In genomic region chr21:24456358-24456757, GRCh38 we compare ENCODE assay signal across 15 cellular contexts.
DNase-seq lines count a peak whose midpoint lies in the region; ATAC-seq and TF ChIP-seq lines count a peak whose summit lies in the region.
"Had no signal": no experiment of that assay in that cellular context is flagged by ENCODE, and none has a peak within 500 bp of the region (broad histone marks: within the 10 kb centered on the region; RNA-seq: fewer than 3 reads in every experiment).

No MANE protein-coding gene starts in this region.

- no peak for ATAC-seq in Right ventricle myocardium superior (ENCODE audit: poor library complexity)
- ATAC-seq in heart right ventricle, result no peak
- no peak for ATAC-seq in HG03175 (IDR thresholded peaks at IDR 0.05; ENCODE audit: unreplicated experiment)
- no peak for ATAC-seq in HG02678 (IDR thresholded peaks at IDR 0.05; ENCODE audit: unreplicated experiment)

- DNase-seq in Right ventricle myocardium superior, result peak; percentile 27
- no peak for DNase-seq in heart right ventricle
- DNase-seq in dedifferentiated amniotic fluid mesenchymal stem cell (ENCODE audit: extremely low spot score), result peak; percentile 54
- DNase-seq in non-pigmented ciliary epithelial cell (ENCODE audit: low read depth), result peak; percentile 8
- no peak for DNase-seq in brain microvascular endothelial cell
- no peak for DNase-seq in stimulated activated CD8-positive, alpha-beta memory T cell treated with anti-CD3 and anti-CD28 coated beads, Interleukin-4, amount 100 ng/mL, for 48 hours
- DNase-seq: 8988T; DMS79 treated with DMSO at 0.1 percent for 48 hours; NCI-H1105 treated with DMSO at 0.1 percent for 48 hours; NCI-H1694; NCI-H2081 treated with DMSO at 0.1 percent for 48 hours; NK-92 treated with Interleukin-12 subunit alpha and Interleukin-12 subunit beta, amount 100 ng/mL, for 24 hours; Peyer's patch had no signal

- intact Hi-C loops in Right ventricle myocardium superior (cut with DNase I), result no loop called here
- intact Hi-C loops in heart right ventricle (cut with DNase I), result no loop called here

- no peaks in the 10 kb centered on the region for H3K27me3 ChIP-seq in heart right ventricle
- no peaks in the 10 kb centered on the region for H3K27me3 ChIP-seq in brain microvascular endothelial cell (replicated peaks)
- H3K27me3 ChIP-seq: Peyer's patch had no signal

- no peak for TF ChIP-seq CTCF in heart right ventricle (IDR thresholded peaks at IDR 0.05)
- no peak for TF ChIP-seq CTCF in brain microvascular endothelial cell (IDR thresholded peaks at IDR 0.05; ENCODE audit: low read depth, low read length, missing control alignments)

- WGBS in heart right ventricle, 2 donors, result 82 to 86% methylated on average over 3 of the region's 3 CpGs

- in situ Hi-C loops in brain microvascular endothelial cell (cut with HindIII; ENCODE audit: low pct_ligation_motif_present, low sequenced_read_pairs), result no loop called here

- no peaks in the 10 kb centered on the region for H3K9me3 ChIP-seq in heart right ventricle
- H3K9me3 ChIP-seq: Peyer's patch had no signal

- H3K27ac ChIP-seq in heart right ventricle (no peak overlapping the region), brain microvascular endothelial cell (no peak overlapping the region)
- H3K27ac ChIP-seq: Peyer's patch had no signal

- no peaks in the 10 kb centered on the region for H3K4me1 ChIP-seq in heart right ventricle
- H3K4me1 ChIP-seq: Peyer's patch had no signal

- H3K36me3 ChIP-seq in heart right ventricle (no peaks in the 10 kb centered on the region), brain microvascular endothelial cell (replicated peaks) (no peaks in the 10 kb centered on the region)
- H3K36me3 ChIP-seq: Peyer's patch had no signal

- H3K4me3 ChIP-seq in heart right ventricle, result no peak overlapping the region
- H3K4me3 ChIP-seq in brain microvascular endothelial cell (ENCODE audit: low read depth, low read length), result no peak overlapping the region
- H3K4me3 ChIP-seq: Peyer's patch had no signal

Comparison
In these comparisons a context has a peak if more than half of its experiments do, and no peak if none do; other contexts are left out.
1. DNase-seq: peak in Right ventricle myocardium superior (single experiment), dedifferentiated amniotic fluid mesenchymal stem cell (single experiment) and non-pigmented ciliary epithelial cell (single experiment); none in heart right ventricle (0 of 2), brain microvascular endothelial cell (single experiment) and stimulated activated CD8-positive, alpha-beta memory T cell treated with anti-CD3 and anti-CD28 coated beads, Interleukin-4, amount 100 ng/mL, for 48 hours (single experiment).